Comparison of ENCODE assay signal across 8 cellular contexts in the genomic region with DNA sequence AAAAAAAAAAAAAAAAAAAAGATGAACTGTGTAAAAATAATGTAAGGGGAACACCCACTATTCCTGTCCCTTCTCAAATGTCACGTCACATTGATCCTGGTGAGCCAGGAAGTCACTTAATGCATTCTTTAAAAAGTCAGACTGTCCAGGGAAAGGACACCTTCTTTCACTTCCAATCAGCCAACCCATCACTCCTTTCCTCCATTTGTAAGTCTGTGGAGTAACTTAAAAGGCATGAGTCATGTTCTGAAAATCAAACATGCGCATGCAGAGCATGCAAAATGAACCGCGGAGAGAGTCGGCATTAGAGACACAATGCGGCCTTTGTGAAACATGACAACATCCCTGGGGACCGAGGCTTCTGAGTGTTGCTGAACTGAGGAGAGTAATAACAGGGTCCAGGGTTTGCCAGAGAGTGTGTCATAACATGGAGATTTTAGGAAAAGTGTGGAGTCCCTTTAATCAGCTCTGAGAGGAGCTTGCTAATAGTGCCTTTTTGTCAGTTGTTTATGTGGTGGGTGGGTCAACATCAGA.
A peak's percentile ranks its signal among the peaks of the same experiment; 100 is the strongest.
DNase-seq lines count a peak whose midpoint lies in the region; ATAC-seq and TF ChIP-seq lines count a peak whose summit lies in the region.

No MANE protein-coding gene starts in this region.

- peaks cover 5% of the 10 kb centered on the region for H3K27me3 Mint-ChIP-seq in activated CD4-positive, alpha-beta T cell treated with anti-CD3 and anti-CD28 coated beads, Interleukin-2, amount 10 ng/mL, durations not matched to agents 24 days and 14 days

- H3K27me3 ChIP-seq in osteoblast (ENCODE audit: insufficient read depth, low read length) = no peaks in the 10 kb centered on the region

- H3K9me3 ChIP-seq in osteoblast (ENCODE audit: low read depth, low read length) = no peaks in the 10 kb centered on the region

- ATAC-seq in HG02759 (IDR thresholded peaks at IDR 0.05; ENCODE audit: unreplicated experiment) = peak; percentile 91

- H3K4me2 ChIP-seq in osteoblast (ENCODE audit: insufficient read depth, low read length) = no peak overlapping the region

- no peak overlapping the region for H3K4me3 Mint-ChIP-seq in activated CD4-positive, alpha-beta T cell treated with anti-CD3 and anti-CD28 coated beads, Interleukin-2, amount 10 ng/mL, durations not matched to agents 24 days and 14 days

- no peak for TF ChIP-seq CTCF in GM13977 (IDR thresholded peaks at IDR 0.05; ENCODE audit: extremely low read depth, insufficient read depth, missing control alignments)
- TF ChIP-seq CTCF in osteoblast (IDR thresholded peaks at IDR 0.05; ENCODE audit: extremely low read depth, low read depth, low read length) = no peak

- H3K27ac ChIP-seq in osteoblast (ENCODE audit: low read depth, low read length) = no peak overlapping the region

- H3K36me3 Mint-ChIP-seq in activated CD4-positive, alpha-beta T cell treated with anti-CD3 and anti-CD28 coated beads, Interleukin-2, amount 10 ng/mL, durations not matched to agents 24 days and 14 days (ENCODE audit: low read depth) = no peaks in the 10 kb centered on the region

- in situ Hi-C loops in GM13977 (cut with MboI; ENCODE audit: low pct_unique_long_range_greater_than_20kb, low sequenced_read_pairs, unreplicated experiment) = no loop called here

- no peaks in the 10 kb centered on the region for H3K9me3 Mint-ChIP-seq in activated CD4-positive, alpha-beta T cell treated with anti-CD3 and anti-CD28 coated beads, Interleukin-2, amount 10 ng/mL, durations not matched to agents 24 days and 14 days

- no peak overlapping the region for H3K27ac Mint-ChIP-seq in activated CD4-positive, alpha-beta T cell treated with anti-CD3 and anti-CD28 coated beads, Interleukin-2, amount 10 ng/mL, durations not matched to agents 24 days and 14 days

- no peaks in the 10 kb centered on the region for H3K79me2 ChIP-seq in osteoblast (ENCODE audit: insufficient read depth, low read length)

- no peaks in the 10 kb centered on the region for H3K4me1 ChIP-seq in osteoblast (ENCODE audit: insufficient read depth, low read length)

- H4K20me1 ChIP-seq in osteoblast (ENCODE audit: insufficient read depth, low read length) = no peaks in the 10 kb centered on the region

- no peak overlapping the region for H3K4me3 ChIP-seq in osteoblast (ENCODE audit: insufficient read depth, low read length)

- H2AFZ ChIP-seq in osteoblast (ENCODE audit: low read length) = no peak overlapping the region

- no peaks in the 10 kb centered on the region for H3K36me3 ChIP-seq in osteoblast (ENCODE audit: insufficient read depth, low read length)

- DNase-seq in GM13977 (ENCODE audit: low spot score) (peak; percentile 46), NCI-H460 (ENCODE audit: extremely low read depth, low read depth) (peak; percentile 90), foreskin melanocyte (peak; percentile 96), renal cortical epithelial cell (ENCODE audit: low read depth) (peak; percentile 87), activated T-cell treated with anti-CD3 and anti-CD28 coated beads for 4 hours (no peak), osteoblast (ENCODE audit: insufficient read length, low spot score, missing footprints) (no peak)
- no peak for DNase-seq in activated CD4-positive, alpha-beta T cell treated with anti-CD3 and anti-CD28 coated beads, Interleukin-2, amount 10 ng/mL, durations not matched to agents 24 days and 14 days

- H3K4me1 Mint-ChIP-seq in activated CD4-positive, alpha-beta T cell treated with anti-CD3 and anti-CD28 coated beads, Interleukin-2, amount 10 ng/mL, durations not matched to agents 24 days and 14 days = no peaks in the 10 kb centered on the region

- intact Hi-C loops in activated CD4-positive, alpha-beta T cell treated with anti-CD3 and anti-CD28 coated beads, Interleukin-2, amount 10 ng/mL, durations not matched to agents 24 days and 14 days (cut with micrococcal nuclease) = no loop called here

Comparison
In these comparisons a context has a peak if more than half of its experiments do, and no peak if none do; other contexts are left out.
1. DNase-seq: peak in GM13977 (single experiment), NCI-H460 (single experiment), foreskin melanocyte (single experiment) and renal cortical epithelial cell (single experiment); none in activated T-cell treated with anti-CD3 and anti-CD28 coated beads for 4 hours (single experiment), activated CD4-positive, alpha-beta T cell treated with anti-CD3 and anti-CD28 coated beads, Interleukin-2, amount 10 ng/mL, durations not matched to agents 24 days and 14 days (single experiment) and osteoblast (single experiment).